ENCODE assay signal across 24 cellular contexts in genomic region chr9:113652355-113653152, GRCh38.
DNase-seq lines count a peak whose midpoint lies in the region; ATAC-seq, FAIRE-seq and TF ChIP-seq lines count a peak whose summit lies in the region.
"Had no signal": no experiment of that assay in that cellular context is flagged by ENCODE, and none has a peak within 500 bp of the region (broad histone marks: within the 10 kb centered on the region; RNA-seq: fewer than 3 reads in every experiment).

No MANE protein-coding gene starts in this region.

- no peak for TF ChIP-seq CTCF in SK-N-SH (IDR thresholded peaks at IDR 0.05)

- H3K4me2 ChIP-seq in SK-N-SH: no peak overlapping the region
- H3K4me2 ChIP-seq: smooth muscle cell had no signal

- no peak overlapping the region for H3K4me3 ChIP-seq in SK-N-SH (ENCODE audit: low read depth in 2 of 2, low read length in 1 of 2)
- no peak overlapping the region for H3K4me3 ChIP-seq in small intestine (ENCODE audit: low read depth in 1 of 2, low read length in 2 of 2)
- H3K4me3 ChIP-seq: cardiac muscle cell, smooth muscle cell, thoracic aorta had no signal

- H3K9ac ChIP-seq in SK-N-SH: no peak overlapping the region

- H3K9me3 ChIP-seq in SK-N-SH: no peaks in the 10 kb centered on the region
- no peaks in the 10 kb centered on the region for H3K9me3 ChIP-seq in small intestine (ENCODE audit: control insufficient read depth, low read depth)
- H3K9me3 ChIP-seq: thoracic aorta had no signal

- H3F3A ChIP-seq in SK-N-SH (replicated peaks; ENCODE audit: insufficient read depth): peaks cover 23% of the 10 kb centered on the region

- H3K9me2 ChIP-seq in SK-N-SH: no peaks in the 10 kb centered on the region

- H3K36me3 ChIP-seq in SK-N-SH (replicated peaks in 1 of 2; ENCODE audit: control insufficient read depth in 1 of 2, insufficient read depth in 2 of 2, low read length in 1 of 2) (no peaks in the 10 kb centered on the region), small intestine (ENCODE audit: control insufficient read depth in 2 of 2, insufficient read depth in 2 of 2, low read length in 2 of 2) (no peaks in the 10 kb centered on the region)
- H3K36me3 ChIP-seq: cardiac muscle cell, thoracic aorta had no signal

- no peak for TF ChIP-seq EP300 in SK-N-SH (IDR thresholded peaks at IDR 0.05; ENCODE audit: borderline replicate concordance in 1 of 2, low read depth in 1 of 2, low read length in 1 of 2)

- H2AFZ ChIP-seq in SK-N-SH (ENCODE audit: low read depth): no peak overlapping the region

- ATAC-seq in SK-N-SH treated with all-trans-retinoic acid at 6 μM for 48 hours: no peak
- peak; percentile 74 for ATAC-seq in left lobe of liver
- ATAC-seq in HG02852 (IDR thresholded peaks at IDR 0.05; ENCODE audit: unreplicated experiment): no peak
- ATAC-seq: stimulated activated effector memory CD8-positive, alpha-beta T cell treated with anti-CD3 and anti-CD28 coated beads, Interleukin-12 subunit alpha, Interleukin-12 subunit beta, amount 100 ng/mL, for 72 hours had no signal

- POLR2A ChIA-PET in SK-N-SH (lab: Yijun Ruan, JAX): interaction anchor here (0.7 to 3.9 kb wide), 2 partner anchors 57 to 59 kb away, joined by 3 to 23 read pairs; no protein-coding TSS in a partner anchor

- H3K27me3 ChIP-seq in SK-N-SH (ENCODE audit: insufficient read depth) (no peaks in the 10 kb centered on the region), small intestine (ENCODE audit: control insufficient read depth in 2 of 2, insufficient read depth in 2 of 2, low read length in 2 of 2) (no peaks in the 10 kb centered on the region)
- H3K27me3 ChIP-seq: cardiac muscle cell had no signal

- no peaks in the 10 kb centered on the region for H4K20me1 ChIP-seq in SK-N-SH (ENCODE audit: insufficient read depth)

- CTCF ChIA-PET in SK-N-SH (lab: Yijun Ruan, JAX): interaction anchor here (0.9 to 19.0 kb wide), 3 partner anchors 9 to 205 kb away, joined by 3 to 1335 read pairs (median 191); no protein-coding TSS in a partner anchor

- TF ChIP-seq RAD21 in SK-N-SH (IDR thresholded peaks at IDR 0.05; ENCODE audit: low read length): no peak

- no peak for FAIRE-seq in small intestine (lab: Jason Lieb, UNC)
- FAIRE-seq: D721Med, endothelial cell of umbilical vein had no signal

- WGBS in SK-N-SH (ENCODE audit: low lambda C conversion rate): 73% methylated on average over 4 of the region's 6 CpGs
- WGBS in small intestine, 3 donors: 62 to 75% (median 64%) methylated on average over 6 of the region's 6 CpGs

- H3K27ac ChIP-seq in SK-N-SH (ENCODE audit: low read depth in 2 of 2, low read length in 1 of 2) (peak overlapping the region; percentile 0 to 1; a peak in 1 of 4 replicates), small intestine (ENCODE audit: low read depth in 1 of 2, low read length in 1 of 2) (no peak overlapping the region)
- H3K27ac ChIP-seq: 22Rv1, cardiac muscle cell, thoracic aorta had no signal

- H3K79me2 ChIP-seq in SK-N-SH (ENCODE audit: insufficient read depth): no peaks in the 10 kb centered on the region

- H3K4me1 ChIP-seq in SK-N-SH (ENCODE audit: control insufficient read depth in 1 of 2, insufficient read depth in 2 of 2, low read depth in 1 of 2, low read length in 1 of 2) (peaks cover 23 to 51% of the 10 kb centered on the region in 2 experiments), small intestine (ENCODE audit: control insufficient read depth in 2 of 2, insufficient read depth in 1 of 2, low read depth in 1 of 2, low read length in 1 of 2) (no peaks in the 10 kb centered on the region)

- DNase-seq in SK-N-SH (no peak), amniotic epithelial cell (ENCODE audit: low read depth) (peak; percentile 25), left lobe of liver (ENCODE audit: low spot score) (peak; percentile 90), small intestine (peak; percentile 51), NCI-H526 (lab: John Stamatoyannopoulos, UW) (no peak)
- no peak for DNase-seq in central memory CD4-positive, alpha-beta T cell
- DNase-seq: activated CD4-positive, CD25-positive, alpha-beta regulatory T cell treated with anti-CD3 and anti-CD28 coated beads, Interleukin-2, amount 50 U/mL, for 72 hours; activated naive CD4-positive, alpha-beta T cell treated with anti-CD3 and anti-CD28 coated beads, Interleukin-2, amount 10 ng/mL, durations not matched to agents 7 days and 5 days; activated T-cell treated with anti-CD3 and anti-CD28 coated beads, Interleukin-2, amount 50 U/mL, for 48 hours; CD4-positive, CD25-positive, alpha-beta regulatory T cell; KBM-7; MM.1S; NCI-H1436; NK-92 treated with Interleukin-12 subunit alpha and Interleukin-12 subunit beta, amount 100 ng/mL, for 24 hours; SHP77 treated with DMSO at 0.1 percent for 48 hours had no signal

TF ChIP-seq in SK-N-SH, 30 proteins besides CTCF, POLR2A, EP300 and RAD21:
- TF ChIP-seq ELF1 (IDR thresholded peaks at IDR 0.05): no peak
- 0 out of 2 replicates have a peak, but pooled peaks have one; percentile 25 for TF ChIP-seq MXI1 (IDR thresholded peaks at IDR 0.05; ENCODE audit: low read depth, low read length)
- TF ChIP-seq FOSL2 (IDR thresholded peaks at IDR 0.05; ENCODE audit: borderline replicate concordance, low read depth): no peak

TF ChIP-seq in SK-N-SH treated with all-trans-retinoic acid at 6 μM for 48 hours, 23 proteins besides CTCF, POLR2A, EP300 and RAD21 (continues in another document):
- TF ChIP-seq PPARA (CRISPR knock-in tag; IDR thresholded peaks at IDR 0.05; ENCODE audit: borderline replicate concordance): no peak
- TF ChIP-seq PATZ1 (CRISPR knock-in tag; IDR thresholded peaks at IDR 0.05; ENCODE audit: borderline replicate concordance): no peak
- TF ChIP-seq ZFP3 (CRISPR knock-in tag; IDR thresholded peaks at IDR 0.05): no peak
- TF ChIP-seq BACH2 (CRISPR knock-in tag; IDR thresholded peaks at IDR 0.05; ENCODE audit: borderline replicate concordance): no peak
- TF ChIP-seq ZC3H10 (CRISPR knock-in tag; IDR thresholded peaks at IDR 0.05): no peak
- TF ChIP-seq, protein P1, sequence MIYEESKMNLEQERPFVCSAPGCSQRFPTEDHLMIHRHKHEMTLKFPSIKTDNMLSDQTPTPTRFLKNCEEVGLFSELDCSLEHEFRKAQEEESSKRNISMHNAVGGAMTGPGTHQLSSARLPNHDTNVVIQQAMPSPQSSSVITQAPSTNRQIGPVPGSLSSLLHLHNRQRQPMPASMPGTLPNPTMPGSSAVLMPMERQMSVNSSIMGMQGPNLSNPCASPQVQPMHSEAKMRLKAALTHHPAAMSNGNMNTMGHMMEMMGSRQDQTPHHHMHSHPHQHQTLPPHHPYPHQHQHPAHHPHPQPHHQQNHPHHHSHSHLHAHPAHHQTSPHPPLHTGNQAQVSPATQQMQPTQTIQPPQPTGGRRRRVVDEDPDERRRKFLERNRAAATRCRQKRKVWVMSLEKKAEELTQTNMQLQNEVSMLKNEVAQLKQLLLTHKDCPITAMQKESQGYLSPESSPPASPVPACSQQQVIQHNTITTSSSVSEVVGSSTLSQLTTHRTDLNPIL (CRISPR knock-in tag; IDR thresholded peaks at IDR 0.05; ENCODE audit: low read depth): no peak
- TF ChIP-seq ISL1 (CRISPR knock-in tag; IDR thresholded peaks at IDR 0.05): no peak
- TF ChIP-seq, protein P2, sequence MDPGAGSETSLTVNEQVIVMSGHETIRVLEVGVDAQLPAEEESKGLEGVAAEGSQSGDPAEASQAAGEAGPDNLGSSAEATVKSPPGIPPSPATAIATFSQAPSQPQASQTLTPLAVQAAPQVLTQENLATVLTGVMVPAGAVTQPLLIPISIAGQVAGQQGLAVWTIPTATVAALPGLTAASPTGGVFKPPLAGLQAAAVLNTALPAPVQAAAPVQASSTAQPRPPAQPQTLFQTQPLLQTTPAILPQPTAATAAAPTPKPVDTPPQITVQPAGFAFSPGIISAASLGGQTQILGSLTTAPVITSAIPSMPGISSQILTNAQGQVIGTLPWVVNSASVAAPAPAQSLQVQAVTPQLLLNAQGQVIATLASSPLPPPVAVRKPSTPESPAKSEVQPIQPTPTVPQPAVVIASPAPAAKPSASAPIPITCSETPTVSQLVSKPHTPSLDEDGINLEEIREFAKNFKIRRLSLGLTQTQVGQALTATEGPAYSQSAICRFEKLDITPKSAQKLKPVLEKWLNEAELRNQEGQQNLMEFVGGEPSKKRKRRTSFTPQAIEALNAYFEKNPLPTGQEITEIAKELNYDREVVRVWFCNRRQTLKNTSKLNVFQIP (CRISPR knock-in tag; IDR thresholded peaks at IDR 0.05; ENCODE audit: borderline replicate concordance, low read depth): no peak

Comparison
In these comparisons a context has a peak if more than half of its experiments do, and no peak if none do; other contexts are left out.
1. DNase-seq: peak in amniotic epithelial cell (single experiment), left lobe of liver (single experiment) and small intestine (single experiment); none in SK-N-SH (single experiment), NCI-H526 (0 of 2) and central memory CD4-positive, alpha-beta T cell (single experiment).
2. H3K27ac ChIP-seq: peak in SK-N-SH (2 of 2); none in small intestine (0 of 2).